2 cellular contexts compared by ENCODE assay signal in genomic region chr13:49351871-49352270, GRCh38.
TF ChIP-seq lines count a peak whose summit lies in the region.

No MANE protein-coding gene starts in this region.

TF ChIP-seq in SK-N-SH, 30 proteins besides CTCF, POLR2A, EP300 and RAD21 (continued from another document):
- TF ChIP-seq, protein P1, sequence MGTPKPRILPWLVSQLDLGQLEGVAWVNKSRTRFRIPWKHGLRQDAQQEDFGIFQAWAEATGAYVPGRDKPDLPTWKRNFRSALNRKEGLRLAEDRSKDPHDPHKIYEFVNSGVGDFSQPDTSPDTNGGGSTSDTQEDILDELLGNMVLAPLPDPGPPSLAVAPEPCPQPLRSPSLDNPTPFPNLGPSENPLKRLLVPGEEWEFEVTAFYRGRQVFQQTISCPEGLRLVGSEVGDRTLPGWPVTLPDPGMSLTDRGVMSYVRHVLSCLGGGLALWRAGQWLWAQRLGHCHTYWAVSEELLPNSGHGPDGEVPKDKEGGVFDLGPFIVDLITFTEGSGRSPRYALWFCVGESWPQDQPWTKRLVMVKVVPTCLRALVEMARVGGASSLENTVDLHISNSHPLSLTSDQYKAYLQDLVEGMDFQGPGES (IDR thresholded peaks at IDR 0.05; ENCODE audit: low read depth, low read length) = no peak
- no peak for TF ChIP-seq NRF1 (IDR thresholded peaks at IDR 0.05; ENCODE audit: low read depth, low read length)
- TF ChIP-seq TAF1 (IDR thresholded peaks at IDR 0.05; ENCODE audit: borderline replicate concordance, low read depth, low read length) = no peak
- TF ChIP-seq REST (IDR thresholded peaks at IDR 0.05; ENCODE audit: low read depth, low read length) = no peak
- TF ChIP-seq, protein P2, sequence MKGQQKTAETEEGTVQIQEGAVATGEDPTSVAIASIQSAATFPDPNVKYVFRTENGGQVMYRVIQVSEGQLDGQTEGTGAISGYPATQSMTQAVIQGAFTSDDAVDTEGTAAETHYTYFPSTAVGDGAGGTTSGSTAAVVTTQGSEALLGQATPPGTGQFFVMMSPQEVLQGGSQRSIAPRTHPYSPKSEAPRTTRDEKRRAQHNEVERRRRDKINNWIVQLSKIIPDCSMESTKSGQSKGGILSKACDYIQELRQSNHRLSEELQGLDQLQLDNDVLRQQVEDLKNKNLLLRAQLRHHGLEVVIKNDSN (IDR thresholded peaks at IDR 0.05; ENCODE audit: borderline replicate concordance, low read depth) = no peak
- TF ChIP-seq FOXJ3 (CRISPR knock-in tag; IDR thresholded peaks at IDR 0.05) = no peak

TF ChIP-seq in SK-N-SH treated with all-trans-retinoic acid at 6 μM for 48 hours, 23 proteins besides CTCF, POLR2A, EP300 and RAD21 (continued from another document):
- TF ChIP-seq, protein P3, sequence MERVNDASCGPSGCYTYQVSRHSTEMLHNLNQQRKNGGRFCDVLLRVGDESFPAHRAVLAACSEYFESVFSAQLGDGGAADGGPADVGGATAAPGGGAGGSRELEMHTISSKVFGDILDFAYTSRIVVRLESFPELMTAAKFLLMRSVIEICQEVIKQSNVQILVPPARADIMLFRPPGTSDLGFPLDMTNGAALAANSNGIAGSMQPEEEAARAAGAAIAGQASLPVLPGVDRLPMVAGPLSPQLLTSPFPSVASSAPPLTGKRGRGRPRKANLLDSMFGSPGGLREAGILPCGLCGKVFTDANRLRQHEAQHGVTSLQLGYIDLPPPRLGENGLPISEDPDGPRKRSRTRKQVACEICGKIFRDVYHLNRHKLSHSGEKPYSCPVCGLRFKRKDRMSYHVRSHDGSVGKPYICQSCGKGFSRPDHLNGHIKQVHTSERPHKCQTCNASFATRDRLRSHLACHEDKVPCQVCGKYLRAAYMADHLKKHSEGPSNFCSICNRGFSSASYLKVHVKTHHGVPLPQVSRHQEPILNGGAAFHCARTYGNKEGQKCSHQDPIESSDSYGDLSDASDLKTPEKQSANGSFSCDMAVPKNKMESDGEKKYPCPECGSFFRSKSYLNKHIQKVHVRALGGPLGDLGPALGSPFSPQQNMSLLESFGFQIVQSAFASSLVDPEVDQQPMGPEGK (CRISPR knock-in tag; IDR thresholded peaks at IDR 0.05; ENCODE audit: borderline replicate concordance) = no peak
- TF ChIP-seq OSR1 (CRISPR knock-in tag; IDR thresholded peaks at IDR 0.05) = no peak
- TF ChIP-seq, protein P4, sequence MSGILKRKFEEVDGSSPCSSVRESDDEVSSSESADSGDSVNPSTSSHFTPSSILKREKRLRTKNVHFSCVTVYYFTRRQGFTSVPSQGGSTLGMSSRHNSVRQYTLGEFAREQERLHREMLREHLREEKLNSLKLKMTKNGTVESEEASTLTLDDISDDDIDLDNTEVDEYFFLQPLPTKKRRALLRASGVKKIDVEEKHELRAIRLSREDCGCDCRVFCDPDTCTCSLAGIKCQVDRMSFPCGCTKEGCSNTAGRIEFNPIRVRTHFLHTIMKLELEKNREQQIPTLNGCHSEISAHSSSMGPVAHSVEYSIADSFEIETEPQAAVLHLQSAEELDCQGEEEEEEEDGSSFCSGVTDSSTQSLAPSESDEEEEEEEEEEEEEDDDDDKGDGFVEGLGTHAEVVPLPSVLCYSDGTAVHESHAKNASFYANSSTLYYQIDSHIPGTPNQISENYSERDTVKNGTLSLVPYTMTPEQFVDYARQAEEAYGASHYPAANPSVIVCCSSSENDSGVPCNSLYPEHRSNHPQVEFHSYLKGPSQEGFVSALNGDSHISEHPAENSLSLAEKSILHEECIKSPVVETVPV (CRISPR knock-in tag; IDR thresholded peaks at IDR 0.05) = no peak
- TF ChIP-seq TOX (CRISPR knock-in tag; IDR thresholded peaks at IDR 0.05; ENCODE audit: borderline replicate concordance) = no peak
- no peak for TF ChIP-seq GLIS3 (CRISPR knock-in tag; IDR thresholded peaks at IDR 0.05)
- no peak for TF ChIP-seq TCF4 (CRISPR knock-in tag; IDR thresholded peaks at IDR 0.05; ENCODE audit: borderline replicate concordance)
- TF ChIP-seq ZNF70 (CRISPR knock-in tag; IDR thresholded peaks at IDR 0.05) = no peak
- TF ChIP-seq ZC3H10 (CRISPR knock-in tag; IDR thresholded peaks at IDR 0.05) = no peak
- no peak for TF ChIP-seq CSDC2 (CRISPR knock-in tag; IDR thresholded peaks at IDR 0.05)
TF ChIP-seq in SK-N-SH treated with all-trans-retinoic acid at 6 μM for 48 hours: peak in this region for 0.
